12 cellular contexts compared by ENCODE assay signal in genomic region chr9:128916204-128916603, GRCh38. TPM values are rescaled to one million over a fixed set of nuclear protein-coding genes. Genes with fewer than 3 reads are reported as not detected.
DNase-seq lines count a peak whose midpoint lies in the region; ATAC-seq and TF ChIP-seq lines count a peak whose summit lies in the region.
"Had no signal": no experiment of that assay in that cellular context is flagged by ENCODE, and none has a peak within 500 bp of the region (broad histone marks: within the 10 kb centered on the region; RNA-seq: fewer than 3 reads in every experiment).

No MANE protein-coding gene starts in this region.

- 79% methylated on average over 18 of the region's 18 CpGs; no CpG with 5 or more reads in 1 of the 2 donors for WGBS in testis, 2 donors

- peak; percentile 63 for DNase-seq in M059J (ENCODE audit: low read depth)
- peak; percentile 41 for DNase-seq in ecto neural progenitor cell (ENCODE audit: low spot score)
- DNase-seq in lower lobe of right lung: peak; percentile 77
- peak; percentile 65 for DNase-seq in testis
- no peak for DNase-seq in A172 (ENCODE audit: low spot score)
- DNase-seq in activated gamma-delta T cell (lab: John Stamatoyannopoulos, UW): no peak
- DNase-seq in stimulated activated CD4-positive, alpha-beta T cell treated with anti-CD3 and anti-CD28 coated beads, Interleukin-15, amount 100 ng/mL, for 24 hours: no peak
- no peak for DNase-seq in pons (ENCODE audit: low spot score)
- DNase-seq: activated CD4-positive, alpha-beta T cell treated with anti-CD3 and anti-CD28 coated beads, Interleukin-2, amount 50 U/mL, for 48 hours; activated naive CD8-positive, alpha-beta T cell treated with anti-CD3 and anti-CD28 coated beads, Interleukin-2, amount 50 U/mL, for 24 hours; NCI-H2171 had no signal

- no peak for TF ChIP-seq CTCF in lower lobe of right lung (IDR thresholded peaks at IDR 0.05)
- no peak for TF ChIP-seq CTCF in testis (IDR thresholded peaks at IDR 0.05)

- H3K27ac ChIP-seq in lower lobe of right lung (peak overlapping the region; percentile 80), testis (peak overlapping the region; percentile 89 to 94)
- H3K27ac ChIP-seq: neural progenitor cell had no signal

- TF ChIP-seq POLR2A in testis (IDR thresholded peaks at IDR 0.05): no peak

- intact Hi-C loops in lower lobe of right lung (cut with DNase I): no loop called here
- intact Hi-C loops in testis (cut with DNase I; ENCODE audit: low total_unique reads): no loop called here

- H3K4me1 ChIP-seq in lower lobe of right lung (peaks cover 80% of the 10 kb centered on the region), testis (peaks cover 70% of the 10 kb centered on the region)

- ATAC-seq in lower lobe of right lung: peak; percentile 20 to 38
- ATAC-seq: activated naive CD8-positive, alpha-beta T cell treated with anti-CD3 and anti-CD28 coated beads, Interleukin-2, amount 50 U/mL, for 24 hours had no signal

- H3K36me3 ChIP-seq in lower lobe of right lung (peaks cover 31% of the 10 kb centered on the region), testis (ENCODE audit: low read depth, missing control alignments) (no peaks in the 10 kb centered on the region)
- H3K36me3 ChIP-seq: neural progenitor cell had no signal

- H3K27me3 ChIP-seq in lower lobe of right lung (ENCODE audit: low read depth) (no peaks in the 10 kb centered on the region), testis (no peaks in the 10 kb centered on the region)
- H3K27me3 ChIP-seq: neural progenitor cell had no signal

- H3K4me3 ChIP-seq in lower lobe of right lung (peak overlapping the region; percentile 40), testis (no peak overlapping the region)
- H3K4me3 ChIP-seq: neural progenitor cell had no signal

- H3K9me3 ChIP-seq in lower lobe of right lung: no peaks in the 10 kb centered on the region
- no peaks in the 10 kb centered on the region for H3K9me3 ChIP-seq in testis

RNA-seq across cellular contexts. Expression of gene PHYHD1, which starts 4.6 kb away (rescaled TPM):
- total RNA-seq in M059J (2014; rRNA removed; shearing (Covaris generic)): not detected in 2 replicates
- total RNA-seq in lower lobe of right lung (39.8 TPM), testis (10 to 100 TPM; 10.9 to 18.5 TPM)
- polyA plus RNA-seq in testis (ENCODE audit: insufficient read depth, low read depth, low replicate concordance): 15.1 TPM
- not detected in 2 replicates for total RNA-seq in A172 (2014; rRNA removed; shearing (Covaris generic))

RNA-seq across cellular contexts. Expression of gene DOLK, which starts 31.2 kb away (rescaled TPM):
- total RNA-seq in M059J (2014; rRNA removed; shearing (Covaris generic)): 23.9 and 29.8 TPM in 2 replicates
- total RNA-seq in lower lobe of right lung (14.4 TPM), testis (10 to 100 TPM; 26.4 to 29.4 TPM)
- 36.9 TPM for polyA plus RNA-seq in testis (ENCODE audit: insufficient read depth, low read depth, low replicate concordance)
- 56.7 and 57.4 TPM in 2 replicates for total RNA-seq in A172 (2014; rRNA removed; shearing (Covaris generic))

RNA-seq across cellular contexts. Expression of gene NUP188, which starts 31.3 kb away (rescaled TPM):
- total RNA-seq in M059J (2014; rRNA removed; shearing (Covaris generic)): 67.6 and 77.6 TPM in 2 replicates
- total RNA-seq in lower lobe of right lung (42.4 TPM), testis (100 to 1,000 TPM; 165 to 184 TPM)
- polyA plus RNA-seq in testis (ENCODE audit: insufficient read depth, low read depth, low replicate concordance): 241 TPM
- total RNA-seq in A172 (2014; rRNA removed; shearing (Covaris generic)): 57.4 and 76.4 TPM in 2 replicates

RNA-seq across cellular contexts. Expression of gene LRRC8A, which starts 34.3 kb away (rescaled TPM):
- 47.9 and 65.2 TPM in 2 replicates for total RNA-seq in M059J (2014; rRNA removed; shearing (Covaris generic))
- total RNA-seq in lower lobe of right lung (45.5 TPM), testis (10 to 100 TPM; 54.3 to 61.3 TPM)
- polyA plus RNA-seq in testis (ENCODE audit: insufficient read depth, low read depth, low replicate concordance): 30.9 TPM
- 62.5 and 71.4 TPM in 2 replicates for total RNA-seq in A172 (2014; rRNA removed; shearing (Covaris generic))

RNA-seq across cellular contexts. Expression of gene KYAT1, which starts 34.5 kb away (rescaled TPM):
- 12.7 and 15.9 TPM in 2 replicates for total RNA-seq in M059J (2014; rRNA removed; shearing (Covaris generic))
- 7.1 TPM for total RNA-seq in lower lobe of right lung
- 10 to 100 TPM; 14.0 to 18.0 TPM for total RNA-seq in testis
- 11.6 TPM for polyA plus RNA-seq in testis (ENCODE audit: insufficient read depth, low read depth, low replicate concordance)
- total RNA-seq in A172 (2014; rRNA removed; shearing (Covaris generic)): 15.5 and 19.5 TPM in 2 replicates

Comparison
In these comparisons a context has a peak if more than half of its experiments do, and no peak if none do; other contexts are left out.
1. DNase-seq: peak in M059J (single experiment), ecto neural progenitor cell (single experiment), lower lobe of right lung (single experiment) and testis (single experiment); none in A172 (single experiment), activated gamma-delta T cell (single experiment), stimulated activated CD4-positive, alpha-beta T cell treated with anti-CD3 and anti-CD28 coated beads, Interleukin-15, amount 100 ng/mL, for 24 hours (single experiment) and pons (single experiment).
2. RNA of gene PHYHD1, which starts 4.6 kb away (total RNA-seq): 39.8 TPM in lower lobe of right lung (single experiment) and 10.9 to 18.5 TPM in testis; not detected in M059J and not detected in A172; every median in the first group is over 10 times any median in the second.